Comparison of ENCODE assay signal across 15 cellular contexts in genomic region chr11:119046489-119046888, GRCh38. TPM values are rescaled to one million over a fixed set of nuclear protein-coding genes. Genes with fewer than 3 reads are reported as not detected.
DNase-seq lines count a peak whose midpoint lies in the region; ATAC-seq, FAIRE-seq and TF ChIP-seq lines count a peak whose summit lies in the region.
"Had no signal": no experiment of that assay in that cellular context is flagged by ENCODE, and none has a peak within 500 bp of the region (broad histone marks: within the 10 kb centered on the region; RNA-seq: fewer than 3 reads in every experiment).

No MANE protein-coding gene starts in this region.

- H3K4me1 Mint-ChIP-seq in nephron progenitor cell: peaks cover 19% of the 10 kb centered on the region
- H3K4me1 Mint-ChIP-seq in stimulated activated effector memory CD8-positive, alpha-beta T cell treated with anti-CD3 and anti-CD28 coated beads, Interleukin-12 subunit alpha, Interleukin-12 subunit beta, amount 100 ng/mL, for 72 hours: peaks cover 21% of the 10 kb centered on the region
- H3K4me1 Mint-ChIP-seq: CD14-positive monocyte had no signal

- POLR2A ChIA-PET in HepG2 (lab: Yijun Ruan, JAX): interaction anchor here (0.9 kb wide), 1 partner anchor 10 kb away, joined by 3 read pairs; no protein-coding TSS in a partner anchor

- intact Hi-C loops in HepG2 (cut with micrococcal nuclease; ENCODE audit: unreplicated experiment) (no loop called here), right lobe of liver (cut with DNase I) (no loop called here), right cardiac atrium (cut with DNase I) (no loop called here)

- no peaks in the 10 kb centered on the region for H3K79me2 ChIP-seq in HepG2 (ENCODE audit: insufficient read depth, low read length)

- no peak overlapping the region for H3K4me2 ChIP-seq in HepG2 (ENCODE audit: low read depth, low read length)
- H3K4me2 ChIP-seq: BLaER1 had no signal

- CTCF ChIA-PET in HepG2 (lab: Yijun Ruan, JAX; ENCODE audit: low intra/inter-chr PET ratio, low total read pairs): no interaction called here

- BruUV-seq in HepG2 (replicated peaks; lab: Mats Ljungman, UMichigan): no TSS peak

- peaks cover 49% of the 10 kb centered on the region for H3K36me3 Mint-ChIP-seq in nephron progenitor cell (ENCODE audit: low read depth)
- H3K36me3 Mint-ChIP-seq in stimulated activated effector memory CD8-positive, alpha-beta T cell treated with anti-CD3 and anti-CD28 coated beads, Interleukin-12 subunit alpha, Interleukin-12 subunit beta, amount 100 ng/mL, for 72 hours: peaks cover 78% of the 10 kb centered on the region

- no peak for TF ChIP-seq EP300 in HepG2 (IDR thresholded peaks at IDR 0.05; ENCODE audit: low read depth in 2 of 2, low read length in 2 of 2)
- no peak for TF ChIP-seq EP300 in HepG2 (CRISPR knock-in tag; IDR thresholded peaks at IDR 0.05; ENCODE audit: borderline replicate concordance)

- TF ChIP-seq POLR2A in HepG2 (IDR thresholded peaks at IDR 0.05; ENCODE audit: insufficient read depth in 1 of 2, low read depth in 2 of 2, low read length in 2 of 2) (no peak), right lobe of liver (IDR thresholded peaks at IDR 0.05) (no peak)

- peaks cover 3% of the 10 kb centered on the region for H3K27me3 Mint-ChIP-seq in nephron progenitor cell (ENCODE audit: low read depth, poor library complexity)

- no CpG with 5 or more reads among the region's 6 CpGs for WGBS in HepG2 (ENCODE audit: low lambda C conversion rate)
- WGBS in right lobe of liver (ENCODE audit: insufficient coverage, low coverage, low lambda C conversion rate, missing lambda C conversion rate): 100% methylated on average over 1 of the region's 6 CpGs
- 97% methylated on average over 6 of the region's 6 CpGs for WGBS in right cardiac atrium

- H3K4me3 ChIP-seq in HepG2 (replicated peaks in 1 of 3; ENCODE audit: insufficient read depth in 1 of 3, low read depth in 2 of 3, low read length in 3 of 3) (no peak overlapping the region), right lobe of liver (no peak overlapping the region), right cardiac atrium (ENCODE audit: low read length) (no peak overlapping the region)
- H3K4me3 ChIP-seq: BLaER1 had no signal

- no peak overlapping the region for H3K9ac ChIP-seq in HepG2 (ENCODE audit: insufficient read depth, low read depth, low read length)
- H3K9ac ChIP-seq: BLaER1 had no signal

- peaks cover 3% of the 10 kb centered on the region; the same call in 1 of the 2 replicates for H4K20me1 ChIP-seq in HepG2 (ENCODE audit: insufficient read depth, low read length)

- H3K27ac Mint-ChIP-seq in nephron progenitor cell: peak overlapping the region; percentile 83
- H3K27ac Mint-ChIP-seq in stimulated activated effector memory CD8-positive, alpha-beta T cell treated with anti-CD3 and anti-CD28 coated beads, Interleukin-12 subunit alpha, Interleukin-12 subunit beta, amount 100 ng/mL, for 72 hours: peak overlapping the region; percentile 69
- H3K27ac Mint-ChIP-seq: H9 had no signal

- H2AFZ ChIP-seq in HepG2 (ENCODE audit: low read length): no peak overlapping the region

- no peaks in the 10 kb centered on the region for H3K9me3 Mint-ChIP-seq in nephron progenitor cell
- no peaks in the 10 kb centered on the region for H3K9me3 Mint-ChIP-seq in stimulated activated effector memory CD8-positive, alpha-beta T cell treated with anti-CD3 and anti-CD28 coated beads, Interleukin-12 subunit alpha, Interleukin-12 subunit beta, amount 100 ng/mL, for 72 hours
- H3K9me3 Mint-ChIP-seq: CD14-positive monocyte, H9 had no signal

- H3K27ac ChIP-seq in HepG2 (ENCODE audit: extremely low read length, insufficient read depth, low read length) (no peak overlapping the region), right lobe of liver (no peak overlapping the region), right cardiac atrium (ENCODE audit: low read length) (no peak overlapping the region)
- H3K27ac ChIP-seq: 22Rv1, BLaER1 had no signal

- no peak for FAIRE-seq in HepG2 (lab: Jason Lieb, UNC)
- FAIRE-seq: GM19239, H1 had no signal

- no peak for DNase-seq in HepG2 (ENCODE audit: low spot score)
- no peak for DNase-seq in right lobe of liver
- no peak for DNase-seq in nephron progenitor cell
- DNase-seq in stimulated activated effector memory CD8-positive, alpha-beta T cell treated with anti-CD3 and anti-CD28 coated beads, Interleukin-12 subunit alpha, Interleukin-12 subunit beta, amount 100 ng/mL, for 72 hours (ENCODE audit: low spot score in 2 of 2): no peak
- no peak for DNase-seq in right cardiac atrium
- no peak for DNase-seq in NCI-H2227 treated with DMSO at 0.1 percent for 48 hours (lab: John Stamatoyannopoulos, UW)
- DNase-seq: CD4-positive, alpha-beta memory T cell; DMS79 treated with DMSO at 0.1 percent for 48 hours; GF-D8; H9 had no signal

- no peak for TF ChIP-seq CTCF in HepG2 (CRISPR knock-in tag; IDR thresholded peaks at IDR 0.05)
- TF ChIP-seq CTCF in right lobe of liver (IDR thresholded peaks at IDR 0.05): no peak
- TF ChIP-seq CTCF in nephron progenitor cell (IDR thresholded peaks at IDR 0.05): no peak

- peaks cover 39 to 47% of the 10 kb centered on the region in 2 experiments for H3K36me3 ChIP-seq in HepG2 (replicated peaks in 1 of 2; ENCODE audit: control insufficient read depth in 1 of 2, insufficient read depth in 2 of 2, low read length in 2 of 2)
- peaks cover 11 to 67% (median 40%) of the 10 kb centered on the region in 4 donors for H3K36me3 ChIP-seq in right lobe of liver

- H3K4me1 ChIP-seq in HepG2 (ENCODE audit: insufficient read depth, low read length) (peaks cover 9% of the 10 kb centered on the region; the same call in 1 of the 2 replicates), right lobe of liver (no peaks in the 10 kb centered on the region), right cardiac atrium (ENCODE audit: control insufficient read depth, insufficient read depth, low read length) (no peaks in the 10 kb centered on the region)
- H3K4me1 ChIP-seq: BLaER1 had no signal

- ATAC-seq in HepG2 (no peak), right lobe of liver (no peak), right cardiac atrium (no peak)
- no peak for ATAC-seq in stimulated activated effector memory CD8-positive, alpha-beta T cell treated with anti-CD3 and anti-CD28 coated beads, Interleukin-12 subunit alpha, Interleukin-12 subunit beta, amount 100 ng/mL, for 72 hours

- TF ChIP-seq RAD21 in HepG2 (CRISPR knock-in tag; IDR thresholded peaks at IDR 0.05): no peak

- no peak overlapping the region for H3K4me3 Mint-ChIP-seq in nephron progenitor cell
- H3K4me3 Mint-ChIP-seq in stimulated activated effector memory CD8-positive, alpha-beta T cell treated with anti-CD3 and anti-CD28 coated beads, Interleukin-12 subunit alpha, Interleukin-12 subunit beta, amount 100 ng/mL, for 72 hours: no peak overlapping the region
- H3K4me3 Mint-ChIP-seq: CD14-positive monocyte; CD4-positive, alpha-beta memory T cell; H9 had no signal

- in situ Hi-C loops in HepG2 (cut with HindIII; ENCODE audit: extremely low pct_ligation_motif_present, low pct_unique_long_range_greater_than_20kb): no loop called here

- H3K9me3 ChIP-seq in HepG2 (ENCODE audit: low read length): no peaks in the 10 kb centered on the region
- no peaks in the 10 kb centered on the region for H3K9me3 ChIP-seq in right lobe of liver
- no peaks in the 10 kb centered on the region for H3K9me3 ChIP-seq in right cardiac atrium (ENCODE audit: control insufficient read depth, low read length)
- H3K9me3 ChIP-seq: BLaER1 had no signal

- H3K27me3 ChIP-seq in HepG2 (ENCODE audit: control insufficient read depth in 1 of 2, insufficient read depth in 2 of 2, low read length in 2 of 2) (no peaks in the 10 kb centered on the region; a peak in 1 of 5 replicates), right lobe of liver (no peaks in the 10 kb centered on the region), right cardiac atrium (ENCODE audit: control insufficient read depth, insufficient read depth) (no peaks in the 10 kb centered on the region)
- H3K27me3 ChIP-seq: BLaER1 had no signal

RNA-seq across cellular contexts. Expression of gene HYOU1, which starts 10.5 kb away (rescaled TPM):
- 50.0 and 127 TPM in 2 replicates for total RNA-seq in HepG2 (2016; rRNA removed; fragmentation: Illumina TruSeq; extraction: Trizol)
- 14.4 and 15.9 TPM in 2 replicates for total RNA-seq in HepG2 (2016; cell fraction: cytosol; rRNA removed; fragmentation: Illumina TruSeq; extraction: Trizol; ENCODE audit: low read depth)
- total RNA-seq in HepG2 (2016; cell fraction: insoluble cytoplasmic fraction; rRNA removed; fragmentation: Illumina TruSeq; extraction: Trizol): 41.9 and 128 TPM in 2 replicates
- total RNA-seq in HepG2 (2016; cell fraction: membrane; rRNA removed; fragmentation: Illumina TruSeq; extraction: Trizol): 27.3 and 28.2 TPM in 2 replicates
- 108 and 127 TPM in 2 replicates for total RNA-seq in HepG2 (2016; cell fraction: nucleus; rRNA removed; fragmentation: Illumina TruSeq; extraction: Trizol)
- polyA plus RNA-seq in HepG2 (2011; rRNA removed): 155 and 164 TPM in 2 replicates
- 125 and 144 TPM in 2 replicates for polyA plus RNA-seq in HepG2 (2011; cell fraction: cytosol; rRNA removed)
- polyA plus RNA-seq in HepG2 (2011; cell fraction: nucleus; rRNA removed): 120 and 130 TPM in 2 replicates
- 61.3 and 94.5 TPM in 2 replicates for polyA plus RNA-seq in HepG2 (2012)
- polyA plus RNA-seq in HepG2 (2016; cell fraction: cytosol; fragmentation: Illumina TruSeq; extraction: Trizol; ENCODE audit: low read depth): 7.6 and 8.4 TPM in 2 replicates
- polyA plus RNA-seq in HepG2 (2016; cell fraction: insoluble cytoplasmic fraction; fragmentation: Illumina TruSeq; extraction: Trizol; ENCODE audit: low read depth): 41.0 and 55.4 TPM in 2 replicates
- polyA plus RNA-seq in HepG2 (2016; cell fraction: membrane; fragmentation: Illumina TruSeq; extraction: Trizol; ENCODE audit: low read depth): 18.1 and 24.3 TPM in 2 replicates
- 184 and 191 TPM in 2 replicates for polyA plus RNA-seq in HepG2 (2016; cell fraction: nucleus; fragmentation: Illumina TruSeq; extraction: Trizol; ENCODE audit: insufficient read depth, low read depth)
- polyA minus RNA-seq in HepG2 (2011; rRNA and poly(A)+ RNA removed; ENCODE audit: low replicate concordance): 197 and 370 TPM in 2 replicates
- polyA minus RNA-seq in HepG2 (2011; cell fraction: cytosol; rRNA and poly(A)+ RNA removed): 76.5 and 103 TPM in 2 replicates
- 81.2 and 89.5 TPM in 2 replicates for polyA minus RNA-seq in HepG2 (2011; cell fraction: nucleus; rRNA and poly(A)+ RNA removed)
- 100 to 1,000 TPM; 107 to 202 (median 171) TPM for total RNA-seq in right lobe of liver
- total RNA-seq in right cardiac atrium: 100 to 1,000 TPM in 2 of 4 donors, 10 to 100 TPM in 2; 58.8 to 127 (median 105) TPM
- polyA plus RNA-seq in right cardiac atrium: 52.1 TPM

RNA-seq across cellular contexts. Expression of gene SLC37A4, which starts 15.8 kb away (rescaled TPM):
- total RNA-seq in HepG2 (2016; rRNA removed; fragmentation: Illumina TruSeq; extraction: Trizol): 25.6 and 43.0 TPM in 2 replicates
- total RNA-seq in HepG2 (2016; cell fraction: cytosol; rRNA removed; fragmentation: Illumina TruSeq; extraction: Trizol; ENCODE audit: low read depth): 12.3 and 13.2 TPM in 2 replicates
- 30.8 and 42.1 TPM in 2 replicates for total RNA-seq in HepG2 (2016; cell fraction: insoluble cytoplasmic fraction; rRNA removed; fragmentation: Illumina TruSeq; extraction: Trizol)
- total RNA-seq in HepG2 (2016; cell fraction: membrane; rRNA removed; fragmentation: Illumina TruSeq; extraction: Trizol): 25.9 and 31.5 TPM in 2 replicates
- total RNA-seq in HepG2 (2016; cell fraction: nucleus; rRNA removed; fragmentation: Illumina TruSeq; extraction: Trizol): 34.0 and 45.3 TPM in 2 replicates
- 56.1 and 59.7 TPM in 2 replicates for polyA plus RNA-seq in HepG2 (2011; rRNA removed)
- 60.5 and 69.7 TPM in 2 replicates for polyA plus RNA-seq in HepG2 (2011; cell fraction: cytosol; rRNA removed)
- polyA plus RNA-seq in HepG2 (2011; cell fraction: nucleus; rRNA removed): 154 and 157 TPM in 2 replicates
- 34.0 and 42.6 TPM in 2 replicates for polyA plus RNA-seq in HepG2 (2012)
- 13.6 and 16.7 TPM in 2 replicates for polyA plus RNA-seq in HepG2 (2016; cell fraction: cytosol; fragmentation: Illumina TruSeq; extraction: Trizol; ENCODE audit: low read depth)
- polyA plus RNA-seq in HepG2 (2016; cell fraction: insoluble cytoplasmic fraction; fragmentation: Illumina TruSeq; extraction: Trizol; ENCODE audit: low read depth): 28.9 and 31.0 TPM in 2 replicates
- polyA plus RNA-seq in HepG2 (2016; cell fraction: membrane; fragmentation: Illumina TruSeq; extraction: Trizol; ENCODE audit: low read depth): 25.0 and 29.4 TPM in 2 replicates
- 73.9 and 77.2 TPM in 2 replicates for polyA plus RNA-seq in HepG2 (2016; cell fraction: nucleus; fragmentation: Illumina TruSeq; extraction: Trizol; ENCODE audit: insufficient read depth, low read depth)
- 44.4 and 130 TPM in 2 replicates for polyA minus RNA-seq in HepG2 (2011; rRNA and poly(A)+ RNA removed; ENCODE audit: low replicate concordance)
- 25.6 and 27.3 TPM in 2 replicates for polyA minus RNA-seq in HepG2 (2011; cell fraction: cytosol; rRNA and poly(A)+ RNA removed)
- 34.5 and 38.3 TPM in 2 replicates for polyA minus RNA-seq in HepG2 (2011; cell fraction: nucleus; rRNA and poly(A)+ RNA removed)
- total RNA-seq in right lobe of liver: 100 to 1,000 TPM in 4 of 6 experiments, 10 to 100 TPM in 2; 78.5 to 177 (median 147) TPM
- total RNA-seq in right cardiac atrium: 1 to 10 TPM; 7.5 to 8.6 (median 7.7) TPM
- 7.1 TPM for polyA plus RNA-seq in right cardiac atrium

RNA-seq across cellular contexts. Expression of gene VPS11, which starts 21.1 kb away (rescaled TPM):
- total RNA-seq in HepG2 (2016; rRNA removed; fragmentation: Illumina TruSeq; extraction: Trizol) (21.6 and 23.3 TPM in 2 replicates), right lobe of liver (10 to 100 TPM in 4 of 6 experiments, 1 to 10 TPM in 2; 8.5 to 18.3 (median 11.3) TPM), right cardiac atrium (10 to 100 TPM; 20.4 to 23.7 (median 21.5) TPM)
- total RNA-seq in HepG2 (2016; cell fraction: cytosol; rRNA removed; fragmentation: Illumina TruSeq; extraction: Trizol; ENCODE audit: low read depth): 6.4 and 6.5 TPM in 2 replicates
- 21.3 and 22.8 TPM in 2 replicates for total RNA-seq in HepG2 (2016; cell fraction: insoluble cytoplasmic fraction; rRNA removed; fragmentation: Illumina TruSeq; extraction: Trizol)
- total RNA-seq in HepG2 (2016; cell fraction: membrane; rRNA removed; fragmentation: Illumina TruSeq; extraction: Trizol): 9.2 and 11.1 TPM in 2 replicates
- total RNA-seq in HepG2 (2016; cell fraction: nucleus; rRNA removed; fragmentation: Illumina TruSeq; extraction: Trizol): 21.4 and 23.5 TPM in 2 replicates
- polyA plus RNA-seq in HepG2 (2011; rRNA removed) (13.7 and 18.9 TPM in 2 replicates), right cardiac atrium (23.5 TPM)
- 9.2 and 10.9 TPM in 2 replicates for polyA plus RNA-seq in HepG2 (2011; cell fraction: cytosol; rRNA removed)
- 37.3 and 44.1 TPM in 2 replicates for polyA plus RNA-seq in HepG2 (2011; cell fraction: nucleus; rRNA removed)
- 15.7 and 19.6 TPM in 2 replicates for polyA plus RNA-seq in HepG2 (2012)
- 4.7 and 5.9 TPM in 2 replicates for polyA plus RNA-seq in HepG2 (2016; cell fraction: cytosol; fragmentation: Illumina TruSeq; extraction: Trizol; ENCODE audit: low read depth)
- 21.2 and 24.0 TPM in 2 replicates for polyA plus RNA-seq in HepG2 (2016; cell fraction: insoluble cytoplasmic fraction; fragmentation: Illumina TruSeq; extraction: Trizol; ENCODE audit: low read depth)
- 7.4 and 8.7 TPM in 2 replicates for polyA plus RNA-seq in HepG2 (2016; cell fraction: membrane; fragmentation: Illumina TruSeq; extraction: Trizol; ENCODE audit: low read depth)
- 43.3 and 60.4 TPM in 2 replicates for polyA plus RNA-seq in HepG2 (2016; cell fraction: nucleus; fragmentation: Illumina TruSeq; extraction: Trizol; ENCODE audit: insufficient read depth, low read depth)
- 22.7 and 23.9 TPM in 2 replicates for polyA minus RNA-seq in HepG2 (2011; rRNA and poly(A)+ RNA removed; ENCODE audit: low replicate concordance)
- polyA minus RNA-seq in HepG2 (2011; cell fraction: cytosol; rRNA and poly(A)+ RNA removed): 8.7 and 13.0 TPM in 2 replicates
- polyA minus RNA-seq in HepG2 (2011; cell fraction: nucleus; rRNA and poly(A)+ RNA removed): 23.0 and 26.8 TPM in 2 replicates

RNA-seq across cellular contexts. Expression of gene TRAPPC4, which starts 27.9 kb away (rescaled TPM):
- 97.4 and 124 TPM in 2 replicates for total RNA-seq in HepG2 (2016; rRNA removed; fragmentation: Illumina TruSeq; extraction: Trizol)
- total RNA-seq in HepG2 (2016; cell fraction: cytosol; rRNA removed; fragmentation: Illumina TruSeq; extraction: Trizol; ENCODE audit: low read depth): 27.9 and 36.4 TPM in 2 replicates
- total RNA-seq in HepG2 (2016; cell fraction: insoluble cytoplasmic fraction; rRNA removed; fragmentation: Illumina TruSeq; extraction: Trizol): 97.4 and 132 TPM in 2 replicates
- 40.9 and 41.3 TPM in 2 replicates for total RNA-seq in HepG2 (2016; cell fraction: membrane; rRNA removed; fragmentation: Illumina TruSeq; extraction: Trizol)
- total RNA-seq in HepG2 (2016; cell fraction: nucleus; rRNA removed; fragmentation: Illumina TruSeq; extraction: Trizol): 40.3 and 49.2 TPM in 2 replicates
- polyA plus RNA-seq in HepG2 (2011; rRNA removed): 126 and 140 TPM in 2 replicates
- polyA plus RNA-seq in HepG2 (2011; cell fraction: cytosol; rRNA removed): 244 TPM in 2 replicates
- 66.5 and 86.6 TPM in 2 replicates for polyA plus RNA-seq in HepG2 (2011; cell fraction: nucleus; rRNA removed)
- polyA plus RNA-seq in HepG2 (2012): 79.9 and 87.7 TPM in 2 replicates
- 27.4 and 30.8 TPM in 2 replicates for polyA plus RNA-seq in HepG2 (2016; cell fraction: cytosol; fragmentation: Illumina TruSeq; extraction: Trizol; ENCODE audit: low read depth)
- 119 and 128 TPM in 2 replicates for polyA plus RNA-seq in HepG2 (2016; cell fraction: insoluble cytoplasmic fraction; fragmentation: Illumina TruSeq; extraction: Trizol; ENCODE audit: low read depth)
- polyA plus RNA-seq in HepG2 (2016; cell fraction: membrane; fragmentation: Illumina TruSeq; extraction: Trizol; ENCODE audit: low read depth): 27.5 and 28.4 TPM in 2 replicates
- polyA plus RNA-seq in HepG2 (2016; cell fraction: nucleus; fragmentation: Illumina TruSeq; extraction: Trizol; ENCODE audit: insufficient read depth, low read depth): 50.7 and 55.6 TPM in 2 replicates
- polyA minus RNA-seq in HepG2 (2011; rRNA and poly(A)+ RNA removed; ENCODE audit: low replicate concordance): 109 and 163 TPM in 2 replicates
- 24.4 and 30.3 TPM in 2 replicates for polyA minus RNA-seq in HepG2 (2011; cell fraction: cytosol; rRNA and poly(A)+ RNA removed)
- polyA minus RNA-seq in HepG2 (2011; cell fraction: nucleus; rRNA and poly(A)+ RNA removed): 36.2 and 46.1 TPM in 2 replicates
- total RNA-seq in right lobe of liver: 10 to 100 TPM; 17.2 to 46.3 (median 33.4) TPM
- 10 to 100 TPM; 32.2 to 44.6 (median 36.8) TPM for total RNA-seq in right cardiac atrium
- 31.4 TPM for polyA plus RNA-seq in right cardiac atrium

RNA-seq across cellular contexts. Expression of gene RPS25, which starts 28.3 kb away (rescaled TPM):
- total RNA-seq in HepG2 (2016; rRNA removed; fragmentation: Illumina TruSeq; extraction: Trizol) (1,415 and 1,643 TPM in 2 replicates), right lobe of liver (100 to 1,000 TPM; 326 to 822 (median 376) TPM), right cardiac atrium (100 to 1,000 TPM; 750 to 919 (median 877) TPM)
- 2,275 and 2,513 TPM in 2 replicates for total RNA-seq in HepG2 (2016; cell fraction: cytosol; rRNA removed; fragmentation: Illumina TruSeq; extraction: Trizol; ENCODE audit: low read depth)
- total RNA-seq in HepG2 (2016; cell fraction: insoluble cytoplasmic fraction; rRNA removed; fragmentation: Illumina TruSeq; extraction: Trizol): 1,435 and 1,680 TPM in 2 replicates
- 3,410 and 3,458 TPM in 2 replicates for total RNA-seq in HepG2 (2016; cell fraction: membrane; rRNA removed; fragmentation: Illumina TruSeq; extraction: Trizol)
- 502 and 555 TPM in 2 replicates for total RNA-seq in HepG2 (2016; cell fraction: nucleus; rRNA removed; fragmentation: Illumina TruSeq; extraction: Trizol)
- polyA plus RNA-seq in HepG2 (2011; rRNA removed) (647 and 839 TPM in 2 replicates), right cardiac atrium (2,193 TPM)
- 1,228 and 1,764 TPM in 2 replicates for polyA plus RNA-seq in HepG2 (2011; cell fraction: cytosol; rRNA removed)
- 458 and 672 TPM in 2 replicates for polyA plus RNA-seq in HepG2 (2011; cell fraction: nucleus; rRNA removed)
- 1,615 and 1,935 TPM in 2 replicates for polyA plus RNA-seq in HepG2 (2012)
- polyA plus RNA-seq in HepG2 (2016; cell fraction: cytosol; fragmentation: Illumina TruSeq; extraction: Trizol; ENCODE audit: low read depth): 2,641 and 2,732 TPM in 2 replicates
- polyA plus RNA-seq in HepG2 (2016; cell fraction: insoluble cytoplasmic fraction; fragmentation: Illumina TruSeq; extraction: Trizol; ENCODE audit: low read depth): 1,500 and 1,585 TPM in 2 replicates
- polyA plus RNA-seq in HepG2 (2016; cell fraction: membrane; fragmentation: Illumina TruSeq; extraction: Trizol; ENCODE audit: low read depth): 3,047 and 3,101 TPM in 2 replicates
- polyA plus RNA-seq in HepG2 (2016; cell fraction: nucleus; fragmentation: Illumina TruSeq; extraction: Trizol; ENCODE audit: insufficient read depth, low read depth): 848 and 904 TPM in 2 replicates
- polyA minus RNA-seq in HepG2 (2011; rRNA and poly(A)+ RNA removed; ENCODE audit: low replicate concordance): 34.5 and 58.3 TPM in 2 replicates
- polyA minus RNA-seq in HepG2 (2011; cell fraction: cytosol; rRNA and poly(A)+ RNA removed): 501 and 613 TPM in 2 replicates
- polyA minus RNA-seq in HepG2 (2011; cell fraction: nucleus; rRNA and poly(A)+ RNA removed): 93.2 and 132 TPM in 2 replicates
